ENCODE assay signal across 17 cellular contexts in the genomic region with DNA sequence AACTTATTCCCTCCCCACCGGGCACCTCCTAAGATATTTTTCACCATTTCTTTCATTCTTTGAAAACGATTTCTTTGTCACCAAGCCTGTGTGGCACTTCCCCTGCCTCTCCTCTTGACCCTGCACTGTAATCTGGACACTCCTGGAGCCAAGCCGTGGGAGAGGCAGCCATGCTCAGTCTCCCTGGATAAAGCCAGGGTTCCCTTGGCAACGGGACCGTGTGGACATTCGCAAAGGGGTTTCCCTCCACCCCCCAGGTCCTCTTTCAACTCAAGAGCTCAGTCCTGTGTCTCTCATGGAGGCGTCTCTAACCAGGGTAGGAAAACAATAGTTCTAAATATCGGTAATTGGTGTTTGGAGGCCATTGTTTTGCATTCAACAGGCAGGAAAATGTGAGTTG. TPM values are rescaled to one million over a fixed set of nuclear protein-coding genes. Genes with fewer than 3 reads are reported as not detected.
"Had no signal": no experiment of that assay in that cellular context is flagged by ENCODE, and none has a peak within 500 bp of the region (broad histone marks: within the 10 kb centered on the region; RNA-seq: fewer than 3 reads in every experiment).

A gene with protein sequence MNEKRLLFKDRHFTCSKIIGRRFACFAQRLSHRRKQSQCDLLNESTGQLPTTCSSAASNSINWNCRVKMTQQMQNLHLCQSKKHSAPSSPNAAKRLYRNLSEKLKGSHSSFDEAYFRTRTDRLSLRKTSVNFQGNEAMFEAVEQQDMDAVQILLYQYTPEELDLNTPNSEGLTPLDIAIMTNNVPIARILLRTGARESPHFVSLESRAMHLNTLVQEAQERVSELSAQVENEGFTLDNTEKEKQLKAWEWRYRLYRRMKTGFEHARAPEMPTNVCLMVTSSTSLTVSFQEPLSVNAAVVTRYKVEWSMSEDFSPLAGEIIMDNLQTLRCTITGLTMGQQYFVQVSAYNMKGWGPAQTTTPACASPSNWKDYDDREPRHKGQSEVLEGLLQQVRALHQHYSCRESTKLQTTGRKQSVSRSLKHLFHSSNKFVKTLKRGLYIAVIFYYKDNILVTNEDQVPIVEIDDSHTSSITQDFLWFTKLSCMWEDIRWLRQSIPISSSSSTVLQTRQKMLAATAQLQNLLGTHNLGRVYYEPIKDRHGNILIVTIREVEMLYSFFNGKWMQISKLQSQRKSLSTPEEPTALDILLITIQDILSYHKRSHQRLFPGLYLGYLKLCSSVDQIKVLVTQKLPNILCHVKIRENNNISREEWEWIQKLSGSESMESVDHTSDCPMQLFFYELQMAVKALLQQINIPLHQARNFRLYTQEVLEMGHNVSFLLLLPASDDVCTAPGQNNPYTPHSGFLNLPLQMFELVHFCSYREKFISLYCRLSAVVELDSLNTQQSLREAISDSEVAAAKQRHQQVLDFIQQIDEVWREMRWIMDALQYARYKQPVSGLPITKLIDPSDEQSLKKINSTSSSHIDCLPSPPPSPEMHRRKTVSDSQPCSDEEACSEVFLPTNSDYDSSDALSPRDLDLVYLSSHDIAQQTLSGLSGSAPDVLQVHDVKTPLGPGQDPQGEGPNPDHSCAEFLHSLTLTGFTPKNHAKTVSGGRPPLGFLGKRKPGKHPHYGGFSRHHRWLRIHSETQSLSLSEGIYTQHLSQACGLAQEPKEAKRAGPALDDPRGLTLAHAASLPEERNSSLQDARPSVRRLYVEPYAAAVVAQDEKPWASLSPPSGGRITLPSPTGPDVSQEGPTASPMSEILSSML (plus strand): TSS at position 261 of the 400 bp plus-strand sequence. CDS start 59,193 bp downstream, outside the sequence.

- H3K27me3 ChIP-seq: neutrophil, transverse colon had no signal

- DNase-seq: activated B cell treated with CpG ODN at 0.5 μM for 24 hours; activated CD4-positive, alpha-beta T cell treated with anti-CD3 and anti-CD28 coated beads, Interleukin-2, amount 10 ng/mL, durations not matched to agents 7 days and 5 days; amniotic stem cell; cerebellar nuclear complex; foreskin melanocyte; heart right ventricle; left ventricle myocardium superior; mesendoderm; right cardiac atrium; T-helper 2 cell; transverse colon had no signal

- H3K27ac ChIP-seq: heart right ventricle, transverse colon had no signal

- H3K9me3 ChIP-seq: heart right ventricle, neutrophil, transverse colon had no signal

- ATAC-seq: heart right ventricle; left ventricle myocardium superior; right cardiac atrium; stimulated activated effector memory CD8-positive, alpha-beta T cell treated with anti-CD3 and anti-CD28 coated beads, Interleukin-12 subunit alpha, Interleukin-12 subunit beta, amount 100 ng/mL, for 72 hours had no signal

- H3K4me3 ChIP-seq: heart right ventricle, transverse colon had no signal

- H3K4me1 ChIP-seq: transverse colon had no signal

- H3K36me3 ChIP-seq: heart right ventricle, neutrophil, transverse colon had no signal

- FAIRE-seq: endothelial cell of umbilical vein, keratinocyte, TTC549 had no signal

RNA-seq across cellular contexts. Expression of the gene that starts here (rescaled TPM):
- total RNA-seq: activated B cell treated with CpG ODN at 0.5 μM for 24 hours; activated CD4-positive, alpha-beta T cell treated with anti-CD3 and anti-CD28 coated beads, Interleukin-2, amount 10 ng/mL, durations not matched to agents 7 days and 5 days; activated CD8-positive, alpha-beta memory T cell treated with anti-CD3 and anti-CD28 coated beads for 36 hours; endothelial cell of umbilical vein; left ventricle myocardium superior had no signal
